ENCODE assay signal across 28 cellular contexts in the genomic region with DNA sequence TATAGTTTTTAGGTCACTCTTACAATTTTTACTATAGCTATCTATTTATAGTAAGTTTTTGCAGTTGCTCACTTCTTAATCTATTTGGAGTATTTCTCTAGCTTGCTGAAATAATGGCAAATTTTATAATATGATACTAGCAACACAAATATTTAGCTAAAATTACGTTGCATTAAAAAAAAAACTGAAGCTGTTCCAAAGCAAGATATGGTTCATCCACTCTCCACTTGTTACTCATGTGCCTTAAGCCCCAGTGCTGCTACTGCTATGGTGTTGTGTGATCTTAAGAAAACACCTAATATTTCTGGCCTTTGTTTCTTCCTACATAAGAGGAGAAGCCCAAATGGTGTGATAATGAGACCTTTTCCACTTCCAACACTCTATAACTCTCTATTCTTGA. TPM values are rescaled to one million over a fixed set of nuclear protein-coding genes. Genes with fewer than 3 reads are reported as not detected.
"Had no signal": no experiment of that assay in that cellular context is flagged by ENCODE, and none has a peak within 500 bp of the region (broad histone marks: within the 10 kb centered on the region; RNA-seq: fewer than 3 reads in every experiment).

No MANE protein-coding gene starts in this region.

- H3K9me3 ChIP-seq: Peyer's patch had no signal

- H3K27me3 ChIP-seq: Peyer's patch had no signal

- H3K27ac ChIP-seq: Peyer's patch had no signal

- H3K36me3 ChIP-seq: Peyer's patch had no signal

- H3K27ac Mint-ChIP-seq: activated B cell treated with CpG ODN at 0.5 μM for 24 hours; activated CD4-positive, alpha-beta memory T cell treated with anti-CD3 and anti-CD28 coated beads for 36 hours; activated CD4-positive, alpha-beta T cell treated with anti-CD3 and anti-CD28 coated beads, Interleukin-2, amount 10 ng/mL, durations not matched to agents 7 days and 5 days; activated naive CD4-positive, alpha-beta T cell treated with anti-CD3 and anti-CD28 coated beads, Interleukin-2, amount 10 ng/mL, durations not matched to agents 7 days and 5 days; activated naive CD8-positive, alpha-beta T cell treated with anti-CD3 and anti-CD28 coated beads for 36 hours; activated T-helper 2 cell treated with anti-CD3 and anti-CD28 coated beads, Interferon-gamma antibody, Interleukin-2, Interleukin-4, amounts not matched to agents 10 μg/mL and 5 μg/mL and 100 μg/mL, durations not matched to agents 14 hours and 24 hours and 36 hours; T-cell had no signal

- H3K27me3 Mint-ChIP-seq: activated CD4-positive, alpha-beta memory T cell treated with anti-CD3 and anti-CD28 coated beads for 36 hours had no signal

- DNase-seq: activated B cell treated with CpG ODN at 0.5 μM for 24 hours; activated CD4-positive, alpha-beta memory T cell treated with anti-CD3 and anti-CD28 coated beads for 36 hours; activated CD4-positive, alpha-beta T cell treated with anti-CD3 and anti-CD28 coated beads for 1 hour; activated CD4-positive, alpha-beta T cell treated with anti-CD3 and anti-CD28 coated beads, Interleukin-2, amount 10 ng/mL, durations not matched to agents 7 days and 5 days; activated CD8-positive, alpha-beta memory T cell treated with anti-CD3 and anti-CD28 coated beads for 24 hours; activated gamma-delta T cell treated with Interleukin-2 at 50 U/mL for 16 hours; activated naive CD4-positive, alpha-beta T cell treated with anti-CD3 and anti-CD28 coated beads, Interleukin-2, amount 10 ng/mL, durations not matched to agents 7 days and 5 days; activated naive CD8-positive, alpha-beta T cell treated with anti-CD3 and anti-CD28 coated beads for 36 hours; activated T-cell treated with anti-CD3 and anti-CD28 coated beads for 4 hours; activated T-cell treated with anti-CD3 and anti-CD28 coated beads, Interleukin-2, amount 50 U/mL, for 48 hours; cerebellar nuclear complex; MM.1S; NCI-H1105 treated with DMSO at 0.1 percent for 48 hours; NCI-H1436 treated with DMSO at 0.1 percent for 48 hours; NCI-H187; NCI-H2081; NCI-H510A treated with DMSO at 0.1 percent for 48 hours; NK-92 treated with Interleukin-12 subunit alpha and Interleukin-12 subunit beta, amount 100 ng/mL, for 24 hours; OCI-M1; Peyer's patch; SHP77 treated with DMSO at 0.1 percent for 48 hours; T-cell; T-helper 2 cell; T1000 had no signal

- H3K9me3 Mint-ChIP-seq: activated B cell treated with CpG ODN at 0.5 μM for 24 hours; activated CD4-positive, alpha-beta memory T cell treated with anti-CD3 and anti-CD28 coated beads for 36 hours; activated CD4-positive, alpha-beta T cell treated with anti-CD3 and anti-CD28 coated beads, Interleukin-2, amount 10 ng/mL, durations not matched to agents 7 days and 5 days; activated naive CD4-positive, alpha-beta T cell treated with anti-CD3 and anti-CD28 coated beads, Interleukin-2, amount 10 ng/mL, durations not matched to agents 7 days and 5 days; activated naive CD8-positive, alpha-beta T cell treated with anti-CD3 and anti-CD28 coated beads for 36 hours; activated T-helper 2 cell treated with anti-CD3 and anti-CD28 coated beads, Interferon-gamma antibody, Interleukin-2, Interleukin-4, amounts not matched to agents 10 μg/mL and 5 μg/mL and 100 μg/mL, durations not matched to agents 14 hours and 24 hours and 36 hours; T-cell had no signal

- ATAC-seq: T-cell had no signal

- H3K4me1 Mint-ChIP-seq: activated B cell treated with CpG ODN at 0.5 μM for 24 hours; activated CD4-positive, alpha-beta T cell treated with anti-CD3 and anti-CD28 coated beads, Interleukin-2, amount 10 ng/mL, durations not matched to agents 7 days and 5 days; activated naive CD4-positive, alpha-beta T cell treated with anti-CD3 and anti-CD28 coated beads, Interleukin-2, amount 10 ng/mL, durations not matched to agents 7 days and 5 days; activated naive CD8-positive, alpha-beta T cell treated with anti-CD3 and anti-CD28 coated beads for 36 hours; T-cell had no signal

- H3K36me3 Mint-ChIP-seq: activated CD4-positive, alpha-beta memory T cell treated with anti-CD3 and anti-CD28 coated beads for 36 hours; activated naive CD4-positive, alpha-beta T cell treated with anti-CD3 and anti-CD28 coated beads, Interleukin-2, amount 10 ng/mL, durations not matched to agents 7 days and 5 days; activated naive CD8-positive, alpha-beta T cell treated with anti-CD3 and anti-CD28 coated beads for 36 hours; T-cell had no signal

- H3K4me3 ChIP-seq: Peyer's patch had no signal

- H3K4me1 ChIP-seq: Peyer's patch had no signal

- FAIRE-seq: TTC549 had no signal

- H3K4me3 Mint-ChIP-seq: activated B cell treated with CpG ODN at 0.5 μM for 24 hours; activated CD4-positive, alpha-beta memory T cell treated with anti-CD3 and anti-CD28 coated beads for 36 hours; activated CD4-positive, alpha-beta T cell treated with anti-CD3 and anti-CD28 coated beads, Interleukin-2, amount 10 ng/mL, durations not matched to agents 7 days and 5 days; activated naive CD4-positive, alpha-beta T cell treated with anti-CD3 and anti-CD28 coated beads, Interleukin-2, amount 10 ng/mL, durations not matched to agents 7 days and 5 days; activated naive CD8-positive, alpha-beta T cell treated with anti-CD3 and anti-CD28 coated beads for 36 hours; T-cell had no signal

RNA-seq across cellular contexts. Expression of a gene that starts 0.5 kb away (rescaled TPM):
- total RNA-seq: activated B cell treated with CpG ODN at 0.5 μM for 24 hours; activated CD4-positive, alpha-beta memory T cell treated with anti-CD3 and anti-CD28 coated beads for 36 hours; activated CD4-positive, alpha-beta T cell treated with anti-CD3 and anti-CD28 coated beads, Interleukin-2, amount 10 ng/mL, durations not matched to agents 7 days and 5 days; activated naive CD8-positive, alpha-beta T cell treated with anti-CD3 and anti-CD28 coated beads for 36 hours; activated T-helper 2 cell treated with anti-CD3 and anti-CD28 coated beads, Interferon-gamma antibody, Interleukin-2, Interleukin-4, amounts not matched to agents 10 μg/mL and 5 μg/mL and 100 μg/mL, durations not matched to agents 14 hours and 24 hours and 36 hours; cardiac septum; T-cell had no signal

RNA-seq across cellular contexts. Expression of a gene that starts 31.9 kb away (rescaled TPM):
- total RNA-seq: activated B cell treated with CpG ODN at 0.5 μM for 24 hours; activated CD4-positive, alpha-beta memory T cell treated with anti-CD3 and anti-CD28 coated beads for 36 hours; activated CD4-positive, alpha-beta T cell treated with anti-CD3 and anti-CD28 coated beads, Interleukin-2, amount 10 ng/mL, durations not matched to agents 7 days and 5 days; activated naive CD8-positive, alpha-beta T cell treated with anti-CD3 and anti-CD28 coated beads for 36 hours; activated T-helper 2 cell treated with anti-CD3 and anti-CD28 coated beads, Interferon-gamma antibody, Interleukin-2, Interleukin-4, amounts not matched to agents 10 μg/mL and 5 μg/mL and 100 μg/mL, durations not matched to agents 14 hours and 24 hours and 36 hours; cardiac septum; SK-MEL-5; T-cell had no signal

RNA-seq across cellular contexts. Expression of a gene that starts 45.0 kb away (rescaled TPM):
- total RNA-seq: activated B cell treated with CpG ODN at 0.5 μM for 24 hours; activated CD4-positive, alpha-beta memory T cell treated with anti-CD3 and anti-CD28 coated beads for 36 hours; activated CD4-positive, alpha-beta T cell treated with anti-CD3 and anti-CD28 coated beads, Interleukin-2, amount 10 ng/mL, durations not matched to agents 7 days and 5 days; activated naive CD8-positive, alpha-beta T cell treated with anti-CD3 and anti-CD28 coated beads for 36 hours; activated T-helper 2 cell treated with anti-CD3 and anti-CD28 coated beads, Interferon-gamma antibody, Interleukin-2, Interleukin-4, amounts not matched to agents 10 μg/mL and 5 μg/mL and 100 μg/mL, durations not matched to agents 14 hours and 24 hours and 36 hours; T-cell had no signal
